Comparison of ENCODE assay signal across 10 cellular contexts in genomic region chr11:132969892-132970291, GRCh38.
"Had no signal": no experiment of that assay in that cellular context is flagged by ENCODE, and none has a peak within 500 bp of the region (broad histone marks: within the 10 kb centered on the region; RNA-seq: fewer than 3 reads in every experiment).

No MANE protein-coding gene starts in this region.

- ATAC-seq: GM23338, HCT116 had no signal

- H3K4me3 Mint-ChIP-seq: GM23338, H9 had no signal

- H3K4me2 ChIP-seq: GM23338 had no signal

- FAIRE-seq: H1, H54 had no signal

- H3K4me1 ChIP-seq: HAP-1 had no signal

- H2AFZ ChIP-seq: GM23248, GM23338 had no signal

- H3K27ac Mint-ChIP-seq: GM23338, H9 had no signal

- H3K36me3 ChIP-seq: HAP-1 had no signal

- H3K9me3 Mint-ChIP-seq: GM23338, H9 had no signal

- H3K27ac ChIP-seq: GM23248 had no signal

- H3K9me3 ChIP-seq: HAP-1 had no signal

- DNase-seq: GM23248, GOT3, H7, H9, HCEC 1CT had no signal

- H3K9ac ChIP-seq: GM23248 had no signal

- H3K4me3 ChIP-seq: GM23248, GM23338, HAP-1 had no signal
